8 cellular contexts compared by ENCODE assay signal in the genomic region with DNA sequence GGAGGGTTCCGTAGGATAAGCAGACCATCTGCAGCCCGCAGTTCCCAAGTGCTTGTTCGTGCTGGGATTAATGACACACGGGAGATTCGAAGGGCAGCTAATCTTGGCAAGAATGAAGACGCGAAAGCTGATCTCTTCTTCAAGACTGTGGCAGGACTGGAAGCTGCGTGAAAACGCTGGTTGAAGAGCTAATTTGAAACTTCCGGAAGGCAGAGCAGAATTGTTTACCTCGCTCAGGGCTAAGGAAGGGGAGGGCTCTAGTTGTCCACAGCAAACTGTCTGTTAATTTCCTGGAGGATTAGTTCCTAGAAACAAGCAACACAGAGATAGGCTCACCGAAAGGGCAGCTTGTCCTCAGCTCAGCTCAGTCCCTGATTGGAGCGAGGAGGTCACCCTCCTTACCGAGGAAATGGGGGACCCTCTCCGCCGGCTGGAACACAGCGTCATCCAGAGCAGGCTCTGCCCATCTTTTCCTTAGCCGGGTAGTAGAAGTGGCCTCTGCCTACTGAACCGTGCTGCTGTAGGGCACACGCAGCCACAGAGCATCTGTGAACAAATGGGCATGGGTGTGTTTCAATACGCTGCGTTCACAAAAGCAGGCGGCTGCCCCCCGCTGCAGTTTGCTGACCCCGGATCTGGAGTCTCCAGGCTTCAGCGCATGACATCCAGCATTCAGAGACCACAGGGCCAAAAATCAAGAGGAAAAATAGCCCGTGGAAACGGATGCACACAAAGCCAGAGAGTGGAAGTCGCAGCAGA. TPM values are rescaled to one million over a fixed set of nuclear protein-coding genes. Genes with fewer than 3 reads are reported as not detected.
DNase-seq lines count a peak whose midpoint lies in the region; ATAC-seq, FAIRE-seq and TF ChIP-seq lines count a peak whose summit lies in the region.

No MANE protein-coding gene starts in this region.

- POLR2A ChIA-PET in activated CD4-positive, alpha-beta memory T cell treated with anti-CD3 and anti-CD28 coated beads, Interleukin-2, amount 10 ng/mL, durations not matched to agents 7 days and 5 days (lab: Charles Lee): interaction anchor here (0.7 to 3.5 kb wide), 13 partner anchors 11 to 564 kb away, joined by 3 to 17 read pairs (median 5); a partner anchor contains a TSS

- H3K27ac Mint-ChIP-seq in activated CD4-positive, alpha-beta memory T cell treated with anti-CD3 and anti-CD28 coated beads, Interleukin-2, amount 10 ng/mL, durations not matched to agents 7 days and 5 days: peak overlapping the region; percentile 98
- peak overlapping the region; percentile 95 for H3K27ac Mint-ChIP-seq in osteocyte (ENCODE audit: unreplicated experiment)

- no peak for TF ChIP-seq POLR2A in H54 (IDR thresholded peaks at IDR 0.05; ENCODE audit: low read depth, low read length)

- CTCF ChIA-PET in activated CD4-positive, alpha-beta memory T cell treated with anti-CD3 and anti-CD28 coated beads, Interleukin-2, amount 10 ng/mL, durations not matched to agents 7 days and 5 days (lab: Charles Lee): interaction anchor here (0.7 to 1.9 kb wide), 5 partner anchors 11 to 229 kb away, joined by 3 to 10 read pairs (median 5); no protein-coding TSS in a partner anchor

- no peak for FAIRE-seq in H54 (lab: Jason Lieb, UNC)

- DNase-seq in DMS53 (lab: John Stamatoyannopoulos, UW): peak; percentile 85
- DNase-seq in NCI-H1436 (lab: John Stamatoyannopoulos, UW): peak; percentile 57
- DNase-seq in activated CD4-positive, alpha-beta memory T cell treated with anti-CD3 and anti-CD28 coated beads, Interleukin-2, amount 10 ng/mL, durations not matched to agents 7 days and 5 days: peak; percentile 67
- peak; percentile 66 for DNase-seq in fibroblast of peridontal ligament (ENCODE audit: extremely low read depth)
- no peak for DNase-seq in osteocyte (ENCODE audit: extremely low spot score, unreplicated experiment)
- no peak for DNase-seq in H54 (ENCODE audit: insufficient read length, low spot score)
- DNase-seq in GOT3 (lab: John Stamatoyannopoulos, UW): no peak

- peaks cover 12% of the 10 kb centered on the region for H3K36me3 Mint-ChIP-seq in activated CD4-positive, alpha-beta memory T cell treated with anti-CD3 and anti-CD28 coated beads, Interleukin-2, amount 10 ng/mL, durations not matched to agents 7 days and 5 days (ENCODE audit: low read depth)
- peaks cover 7% of the 10 kb centered on the region for H3K36me3 Mint-ChIP-seq in osteocyte (ENCODE audit: unreplicated experiment)

- no peak for TF ChIP-seq CTCF in osteocyte (IDR thresholded peaks at IDR 0.05)

- peaks cover 9% of the 10 kb centered on the region for H3K9me3 Mint-ChIP-seq in activated CD4-positive, alpha-beta memory T cell treated with anti-CD3 and anti-CD28 coated beads, Interleukin-2, amount 10 ng/mL, durations not matched to agents 7 days and 5 days
- no peaks in the 10 kb centered on the region for H3K9me3 Mint-ChIP-seq in osteocyte (ENCODE audit: unreplicated experiment)

- peaks cover 48% of the 10 kb centered on the region for H3K4me1 Mint-ChIP-seq in activated CD4-positive, alpha-beta memory T cell treated with anti-CD3 and anti-CD28 coated beads, Interleukin-2, amount 10 ng/mL, durations not matched to agents 7 days and 5 days
- H3K4me1 Mint-ChIP-seq in osteocyte (ENCODE audit: unreplicated experiment): peaks cover 16% of the 10 kb centered on the region

- ATAC-seq in HG03097 (IDR thresholded peaks at IDR 0.05; ENCODE audit: low FRiP score, unreplicated experiment): no peak

- peak overlapping the region; percentile 70 for H3K4me3 Mint-ChIP-seq in activated CD4-positive, alpha-beta memory T cell treated with anti-CD3 and anti-CD28 coated beads, Interleukin-2, amount 10 ng/mL, durations not matched to agents 7 days and 5 days
- peak overlapping the region; percentile 61 for H3K4me3 Mint-ChIP-seq in osteocyte (ENCODE audit: unreplicated experiment)

- H3K27me3 Mint-ChIP-seq in activated CD4-positive, alpha-beta memory T cell treated with anti-CD3 and anti-CD28 coated beads, Interleukin-2, amount 10 ng/mL, durations not matched to agents 7 days and 5 days: no peaks in the 10 kb centered on the region
- H3K27me3 Mint-ChIP-seq in osteocyte (ENCODE audit: unreplicated experiment): no peaks in the 10 kb centered on the region

RNA-seq across cellular contexts. Expression of a gene that starts 16.7 kb away (rescaled TPM):
- total RNA-seq in activated CD4-positive, alpha-beta memory T cell treated with anti-CD3 and anti-CD28 coated beads, Interleukin-2, amount 10 ng/mL, durations not matched to agents 7 days and 5 days: 1 to 10 TPM; 1.5 to 2.4 TPM
- 24.4 and 29.0 TPM in 2 replicates for total RNA-seq in osteocyte

RNA-seq across cellular contexts. Expression of a gene that starts 26.6 kb away (rescaled TPM):
- total RNA-seq in activated CD4-positive, alpha-beta memory T cell treated with anti-CD3 and anti-CD28 coated beads, Interleukin-2, amount 10 ng/mL, durations not matched to agents 7 days and 5 days: 10 to 100 TPM; 30.3 to 31.6 TPM
- total RNA-seq in osteocyte: 31.1 and 35.9 TPM in 2 replicates

Comparison
In these comparisons a context has a peak if more than half of its experiments do, and no peak if none do; other contexts are left out.
1. DNase-seq: peak in DMS53 (single experiment), NCI-H1436 (single experiment), activated CD4-positive, alpha-beta memory T cell treated with anti-CD3 and anti-CD28 coated beads, Interleukin-2, amount 10 ng/mL, durations not matched to agents 7 days and 5 days (single experiment) and fibroblast of peridontal ligament (single experiment); none in osteocyte (single experiment), H54 (single experiment) and GOT3 (single experiment).